18 cellular contexts compared by ENCODE assay signal in the genomic region with DNA sequence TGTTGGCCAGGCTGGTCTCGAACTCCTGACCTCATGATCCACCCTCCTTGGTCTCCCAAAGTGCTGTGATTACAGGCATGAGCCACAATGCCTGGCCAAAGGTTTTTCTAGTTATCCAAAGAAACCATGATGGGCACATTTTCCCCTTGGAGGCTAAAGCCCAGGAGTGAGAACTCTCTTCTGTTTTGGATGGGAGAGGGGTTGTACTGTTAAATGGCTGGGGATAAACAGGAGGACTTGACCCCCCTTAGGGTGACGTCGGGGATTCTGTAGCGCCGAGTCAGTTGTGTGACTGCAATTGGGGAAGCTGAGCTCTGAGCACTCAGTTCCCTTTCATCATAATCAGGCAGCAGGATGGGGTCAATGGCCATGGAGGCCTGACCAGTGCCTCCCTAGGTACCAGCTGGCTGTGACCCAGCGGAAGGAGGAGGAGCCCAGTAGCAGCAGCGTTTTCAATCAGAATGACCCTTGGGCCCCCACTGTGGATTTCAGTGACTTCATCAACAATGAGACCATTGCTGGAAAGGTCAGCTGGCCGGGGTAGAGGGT. TPM values are rescaled to one million over a fixed set of nuclear protein-coding genes. Genes with fewer than 3 reads are reported as not detected.
DNase-seq lines count a peak whose midpoint lies in the region; ATAC-seq, FAIRE-seq and TF ChIP-seq lines count a peak whose summit lies in the region.
"Had no signal": no experiment of that assay in that cellular context is flagged by ENCODE, and none has a peak within 500 bp of the region (broad histone marks: within the 10 kb centered on the region; RNA-seq: fewer than 3 reads in every experiment).

No MANE protein-coding gene starts in this region.

- POLR2A ChIA-PET in HepG2 (lab: Yijun Ruan, JAX): interaction anchor here (0.9 to 4.1 kb wide), 9 partner anchors 9 to 143 kb away, joined by 3 to 36 read pairs (median 8); a partner anchor contains a TSS

- no TSS peak for BruUV-seq in HepG2 (replicated peaks; lab: Mats Ljungman, UMichigan)

- ATAC-seq in HepG2 (peak; percentile 60), thoracic aorta (ENCODE audit: insufficient number of reproducible peaks, low FRiP score, low read depth) (no peak), GM21619 (IDR thresholded peaks at IDR 0.05; ENCODE audit: unreplicated experiment) (no peak), HG03039 (IDR thresholded peaks at IDR 0.05; ENCODE audit: unreplicated experiment) (no peak)
- ATAC-seq: A549, HCT116, K562 had no signal

- H3K27ac ChIP-seq in HepG2 (ENCODE audit: extremely low read length, insufficient read depth, low read length) (peak overlapping the region; percentile 77), neutrophil (peak overlapping the region; percentile 44), thoracic aorta (peak overlapping the region; percentile 96)
- H3K27ac ChIP-seq: A549, C4-2B had no signal

- H4K20me1 ChIP-seq in HepG2 (ENCODE audit: insufficient read depth, low read length): no peaks in the 10 kb centered on the region

- H3K9ac ChIP-seq in adipocyte (ENCODE audit: low read length) (peak overlapping the region; percentile 90), HepG2 (ENCODE audit: insufficient read depth, low read depth, low read length) (peak overlapping the region; percentile 58)

- peaks cover 10% of the 10 kb centered on the region for H3K79me2 ChIP-seq in HepG2 (ENCODE audit: insufficient read depth, low read length)

- H3K4me3 ChIP-seq in adipocyte (ENCODE audit: low read length) (peak overlapping the region; percentile 87), HepG2 (replicated peaks in 1 of 3; ENCODE audit: insufficient read depth in 1 of 3, low read depth in 2 of 3, low read length in 3 of 3) (peak overlapping the region; percentile 20 to 71 (median 27)), neutrophil (ENCODE audit: low read depth in 1 of 2, low read length in 1 of 2) (no peak overlapping the region), thoracic aorta (peak overlapping the region; percentile 77)
- H3K4me3 ChIP-seq: A549, K562 had no signal

- no peaks in the 10 kb centered on the region for H3K27me3 ChIP-seq in adipocyte (replicated peaks; ENCODE audit: control insufficient read depth, insufficient read depth, low read length)
- H3K27me3 ChIP-seq in HepG2 (ENCODE audit: control insufficient read depth in 1 of 2, insufficient read depth in 2 of 2, low read length in 2 of 2): no peaks in the 10 kb centered on the region
- H3K27me3 ChIP-seq in neutrophil: no peaks in the 10 kb centered on the region
- H3K27me3 ChIP-seq in thoracic aorta (replicated peaks; ENCODE audit: insufficient read depth): no peaks in the 10 kb centered on the region

- FAIRE-seq in HepG2 (lab: Jason Lieb, UNC): peak; percentile 80
- FAIRE-seq: A549, K562 had no signal

- 18% methylated on average over 8 of the region's 8 CpGs for WGBS in HepG2 (ENCODE audit: low lambda C conversion rate)

- peak overlapping the region; percentile 80 for H3K4me2 ChIP-seq in HepG2 (ENCODE audit: low read depth, low read length)
- H3K4me2 ChIP-seq: A549 had no signal

- H2AFZ ChIP-seq in HepG2 (ENCODE audit: low read length): no peak overlapping the region

- H3K4me1 ChIP-seq in adipocyte (ENCODE audit: control insufficient read depth, insufficient read depth, low read length): peaks cover 25% of the 10 kb centered on the region
- H3K4me1 ChIP-seq in HepG2 (ENCODE audit: insufficient read depth, low read length): peaks cover 68% of the 10 kb centered on the region
- peaks cover 8 to 11% of the 10 kb centered on the region in 2 experiments for H3K4me1 ChIP-seq in neutrophil (ENCODE audit: control insufficient read depth in 1 of 2, insufficient read depth in 1 of 2, low read depth in 1 of 2, low read length in 1 of 2)
- peaks cover 6 to 54% of the 10 kb centered on the region in 2 donors for H3K4me1 ChIP-seq in thoracic aorta (ENCODE audit: control insufficient read depth in 1 of 2, low read depth in 2 of 2)
- H3K4me1 ChIP-seq: A549 had no signal

- intact Hi-C loops in HepG2 (cut with micrococcal nuclease; ENCODE audit: unreplicated experiment): no loop called here

- 0 out of 2 replicates have a peak, but pooled peaks have one; percentile 7 for TF ChIP-seq CTCF in HepG2 (CRISPR knock-in tag; IDR thresholded peaks at IDR 0.05)
- no peak for TF ChIP-seq CTCF in neutrophil (IDR thresholded peaks at IDR 0.05)
- no peak for TF ChIP-seq CTCF in thoracic aorta (IDR thresholded peaks at IDR 0.05)

- CTCF ChIA-PET in HepG2 (lab: Yijun Ruan, JAX; ENCODE audit: low intra/inter-chr PET ratio, low total read pairs): interaction anchor here (1.0 kb wide), 1 partner anchor 82 kb away, joined by 3 read pairs; no protein-coding TSS in a partner anchor

- H3K36me3 ChIP-seq in adipocyte (ENCODE audit: control insufficient read depth, insufficient read depth, low read length, severe bottlenecking) (peaks cover 54% of the 10 kb centered on the region), HepG2 (replicated peaks in 1 of 2; ENCODE audit: control insufficient read depth in 1 of 2, insufficient read depth in 2 of 2, low read length in 2 of 2) (no peaks in the 10 kb centered on the region; a peak in 1 of 5 replicates), neutrophil (no peaks in the 10 kb centered on the region), thoracic aorta (no peaks in the 10 kb centered on the region)

- TF ChIP-seq RAD21 in HepG2 (CRISPR knock-in tag; IDR thresholded peaks at IDR 0.05): no peak

- DNase-seq in adipocyte (ENCODE audit: low read depth) (no peak), HepG2 (ENCODE audit: low spot score) (peak; percentile 65), thoracic aorta (ENCODE audit: low spot score) (no peak), GDM1 (lab: John Stamatoyannopoulos, UW) (no peak)
- DNase-seq in activated T-cell treated with anti-CD3 and anti-CD28 coated beads, Interleukin-2, amount 50 U/mL, for 1 hour: no peak
- DNase-seq: Calu3, NCI-H146, NCI-H2081, NCI-H748 treated with DMSO at 0.1 percent for 48 hours, SIG-M5 had no signal

- TF ChIP-seq EP300 in HepG2 (IDR thresholded peaks at IDR 0.05; ENCODE audit: low read depth in 2 of 2, low read length in 2 of 2) (no peak), HepG2 (CRISPR knock-in tag; IDR thresholded peaks at IDR 0.05; ENCODE audit: borderline replicate concordance) (no peak)

- in situ Hi-C loops in HepG2 (cut with HindIII; ENCODE audit: extremely low pct_ligation_motif_present, low pct_unique_long_range_greater_than_20kb): no loop called here

- peak in 1 of 2 experiments; percentile 39; a peak in 1 of 4 replicates for TF ChIP-seq POLR2A in HepG2 (IDR thresholded peaks at IDR 0.05; ENCODE audit: insufficient read depth in 1 of 2, low read depth in 2 of 2, low read length in 2 of 2)

- H3K9me3 ChIP-seq in adipocyte (ENCODE audit: control insufficient read depth, low read length) (no peaks in the 10 kb centered on the region), HepG2 (ENCODE audit: low read length) (no peaks in the 10 kb centered on the region), neutrophil (no peaks in the 10 kb centered on the region), thoracic aorta (no peaks in the 10 kb centered on the region)
- H3K9me3 ChIP-seq: A549 had no signal

RNA-seq across cellular contexts. Expression of a gene that starts 4.1 kb away (rescaled TPM):
- total RNA-seq in HepG2 (2016; rRNA removed; fragmentation: Illumina TruSeq; extraction: Trizol) (8.7 and 10.4 TPM in 2 replicates), thoracic aorta (100 to 1,000 TPM; 117 to 146 TPM)
- total RNA-seq in HepG2 (2016; cell fraction: cytosol; rRNA removed; fragmentation: Illumina TruSeq; extraction: Trizol; ENCODE audit: low read depth): 1.1 and 1.3 TPM in 2 replicates
- 8.4 and 9.5 TPM in 2 replicates for total RNA-seq in HepG2 (2016; cell fraction: insoluble cytoplasmic fraction; rRNA removed; fragmentation: Illumina TruSeq; extraction: Trizol)
- 5.2 and 5.4 TPM in 2 replicates for total RNA-seq in HepG2 (2016; cell fraction: membrane; rRNA removed; fragmentation: Illumina TruSeq; extraction: Trizol)
- 5.4 and 5.6 TPM in 2 replicates for total RNA-seq in HepG2 (2016; cell fraction: nucleus; rRNA removed; fragmentation: Illumina TruSeq; extraction: Trizol)
- 51.7 and 61.0 TPM in 2 replicates for polyA plus RNA-seq in HepG2 (2011; rRNA removed)
- 41.8 and 51.7 TPM in 2 replicates for polyA plus RNA-seq in HepG2 (2011; cell fraction: cytosol; rRNA removed)
- 46.4 and 56.2 TPM in 2 replicates for polyA plus RNA-seq in HepG2 (2011; cell fraction: nucleus; rRNA removed)
- 44.7 and 61.7 TPM in 2 replicates for polyA plus RNA-seq in HepG2 (2012)
- 2.7 and 3.3 TPM in 2 replicates for polyA plus RNA-seq in HepG2 (2016; cell fraction: cytosol; fragmentation: Illumina TruSeq; extraction: Trizol; ENCODE audit: low read depth)
- polyA plus RNA-seq in HepG2 (2016; cell fraction: insoluble cytoplasmic fraction; fragmentation: Illumina TruSeq; extraction: Trizol; ENCODE audit: low read depth): 21.1 and 22.0 TPM in 2 replicates
- polyA plus RNA-seq in HepG2 (2016; cell fraction: membrane; fragmentation: Illumina TruSeq; extraction: Trizol; ENCODE audit: low read depth): 6.6 and 6.7 TPM in 2 replicates
- 18.7 and 18.9 TPM in 2 replicates for polyA plus RNA-seq in HepG2 (2016; cell fraction: nucleus; fragmentation: Illumina TruSeq; extraction: Trizol; ENCODE audit: insufficient read depth, low read depth)
- 0.51 and 56.5 TPM in 2 replicates for polyA minus RNA-seq in HepG2 (2011; rRNA and poly(A)+ RNA removed; ENCODE audit: low replicate concordance)
- 13.8 and 20.0 TPM in 2 replicates for polyA minus RNA-seq in HepG2 (2011; cell fraction: cytosol; rRNA and poly(A)+ RNA removed)
- 11.6 and 18.6 TPM in 2 replicates for polyA minus RNA-seq in HepG2 (2011; cell fraction: nucleus; rRNA and poly(A)+ RNA removed)

RNA-seq across cellular contexts. Expression of a gene that starts 10.7 kb away (rescaled TPM):
- 0.55 and 1.2 TPM in 2 replicates for total RNA-seq in HepG2 (2016; rRNA removed; fragmentation: Illumina TruSeq; extraction: Trizol)
- total RNA-seq in HepG2 (2016; cell fraction: cytosol; rRNA removed; fragmentation: Illumina TruSeq; extraction: Trizol; ENCODE audit: low read depth): not detected in 2 replicates
- total RNA-seq in HepG2 (2016; cell fraction: insoluble cytoplasmic fraction; rRNA removed; fragmentation: Illumina TruSeq; extraction: Trizol): 0.30 and 1.3 TPM in 2 replicates
- total RNA-seq in HepG2 (2016; cell fraction: membrane; rRNA removed; fragmentation: Illumina TruSeq; extraction: Trizol): 0.31 and 0.38 TPM in 2 replicates
- total RNA-seq in HepG2 (2016; cell fraction: nucleus; rRNA removed; fragmentation: Illumina TruSeq; extraction: Trizol): 2.2 and 3.5 TPM in 2 replicates
- 3.3 and 5.1 TPM in 2 replicates for polyA plus RNA-seq in HepG2 (2011; rRNA removed)
- 1.7 TPM in 2 replicates for polyA plus RNA-seq in HepG2 (2011; cell fraction: cytosol; rRNA removed)
- 21.9 and 26.2 TPM in 2 replicates for polyA plus RNA-seq in HepG2 (2011; cell fraction: nucleus; rRNA removed)
- polyA plus RNA-seq in HepG2 (2012): 2.7 and 9.2 TPM in 2 replicates
- 0.10 and 0.19 TPM in 2 replicates for polyA plus RNA-seq in HepG2 (2016; cell fraction: cytosol; fragmentation: Illumina TruSeq; extraction: Trizol; ENCODE audit: low read depth)
- polyA plus RNA-seq in HepG2 (2016; cell fraction: insoluble cytoplasmic fraction; fragmentation: Illumina TruSeq; extraction: Trizol; ENCODE audit: low read depth): 0.66 and 0.95 TPM in 2 replicates
- polyA plus RNA-seq in HepG2 (2016; cell fraction: membrane; fragmentation: Illumina TruSeq; extraction: Trizol; ENCODE audit: low read depth): 0.24 and 0.30 TPM in 2 replicates
- 5.9 and 6.2 TPM in 2 replicates for polyA plus RNA-seq in HepG2 (2016; cell fraction: nucleus; fragmentation: Illumina TruSeq; extraction: Trizol; ENCODE audit: insufficient read depth, low read depth)
- 5.1 and 5.5 TPM in 2 replicates for polyA minus RNA-seq in HepG2 (2011; rRNA and poly(A)+ RNA removed; ENCODE audit: low replicate concordance)
- polyA minus RNA-seq in HepG2 (2011; cell fraction: cytosol; rRNA and poly(A)+ RNA removed): 0.26 and 0.59 TPM in 2 replicates
- 9.8 and 10.3 TPM in 2 replicates for polyA minus RNA-seq in HepG2 (2011; cell fraction: nucleus; rRNA and poly(A)+ RNA removed)
- 1 to 10 TPM in 1 of 2 donors, under 1 TPM in 1; 0.68 to 2.8 TPM for total RNA-seq in thoracic aorta

RNA-seq across cellular contexts. Expression of a gene that starts 21.9 kb away (rescaled TPM):
- total RNA-seq in HepG2 (2016; rRNA removed; fragmentation: Illumina TruSeq; extraction: Trizol) (135 and 202 TPM in 2 replicates), thoracic aorta (10 to 100 TPM; 41.2 to 82.5 TPM)
- total RNA-seq in HepG2 (2016; cell fraction: cytosol; rRNA removed; fragmentation: Illumina TruSeq; extraction: Trizol; ENCODE audit: low read depth): 57.2 and 65.9 TPM in 2 replicates
- total RNA-seq in HepG2 (2016; cell fraction: insoluble cytoplasmic fraction; rRNA removed; fragmentation: Illumina TruSeq; extraction: Trizol): 137 and 184 TPM in 2 replicates
- 87.8 and 99.6 TPM in 2 replicates for total RNA-seq in HepG2 (2016; cell fraction: membrane; rRNA removed; fragmentation: Illumina TruSeq; extraction: Trizol)
- total RNA-seq in HepG2 (2016; cell fraction: nucleus; rRNA removed; fragmentation: Illumina TruSeq; extraction: Trizol): 85.8 and 91.0 TPM in 2 replicates
- 61.5 and 66.3 TPM in 2 replicates for polyA plus RNA-seq in HepG2 (2011; rRNA removed)
- polyA plus RNA-seq in HepG2 (2011; cell fraction: cytosol; rRNA removed): 46.2 and 72.9 TPM in 2 replicates
- 54.8 and 72.6 TPM in 2 replicates for polyA plus RNA-seq in HepG2 (2011; cell fraction: nucleus; rRNA removed)
- polyA plus RNA-seq in HepG2 (2012): 70.9 and 82.9 TPM in 2 replicates
- polyA plus RNA-seq in HepG2 (2016; cell fraction: cytosol; fragmentation: Illumina TruSeq; extraction: Trizol; ENCODE audit: low read depth): 40.6 and 52.7 TPM in 2 replicates
- 192 and 233 TPM in 2 replicates for polyA plus RNA-seq in HepG2 (2016; cell fraction: insoluble cytoplasmic fraction; fragmentation: Illumina TruSeq; extraction: Trizol; ENCODE audit: low read depth)
- 79.0 and 86.8 TPM in 2 replicates for polyA plus RNA-seq in HepG2 (2016; cell fraction: membrane; fragmentation: Illumina TruSeq; extraction: Trizol; ENCODE audit: low read depth)
- 115 and 117 TPM in 2 replicates for polyA plus RNA-seq in HepG2 (2016; cell fraction: nucleus; fragmentation: Illumina TruSeq; extraction: Trizol; ENCODE audit: insufficient read depth, low read depth)
- 45.3 and 91.4 TPM in 2 replicates for polyA minus RNA-seq in HepG2 (2011; rRNA and poly(A)+ RNA removed; ENCODE audit: low replicate concordance)
- 33.7 and 38.2 TPM in 2 replicates for polyA minus RNA-seq in HepG2 (2011; cell fraction: cytosol; rRNA and poly(A)+ RNA removed)
- polyA minus RNA-seq in HepG2 (2011; cell fraction: nucleus; rRNA and poly(A)+ RNA removed): 50.2 and 71.4 TPM in 2 replicates

RNA-seq across cellular contexts. Expression of a gene that starts 31.0 kb away (rescaled TPM):
- total RNA-seq in HepG2 (2016; rRNA removed; fragmentation: Illumina TruSeq; extraction: Trizol): 97.2 and 109 TPM in 2 replicates
- total RNA-seq in HepG2 (2016; cell fraction: cytosol; rRNA removed; fragmentation: Illumina TruSeq; extraction: Trizol; ENCODE audit: low read depth): 55.5 and 62.2 TPM in 2 replicates
- total RNA-seq in HepG2 (2016; cell fraction: insoluble cytoplasmic fraction; rRNA removed; fragmentation: Illumina TruSeq; extraction: Trizol): 93.4 and 107 TPM in 2 replicates
- total RNA-seq in HepG2 (2016; cell fraction: membrane; rRNA removed; fragmentation: Illumina TruSeq; extraction: Trizol): 110 and 130 TPM in 2 replicates
- total RNA-seq in HepG2 (2016; cell fraction: nucleus; rRNA removed; fragmentation: Illumina TruSeq; extraction: Trizol): 64.5 and 67.5 TPM in 2 replicates
- polyA plus RNA-seq in HepG2 (2011; rRNA removed): 77.1 and 82.1 TPM in 2 replicates
- 56.9 and 59.6 TPM in 2 replicates for polyA plus RNA-seq in HepG2 (2011; cell fraction: cytosol; rRNA removed)
- polyA plus RNA-seq in HepG2 (2011; cell fraction: nucleus; rRNA removed): 82.7 and 86.2 TPM in 2 replicates
- polyA plus RNA-seq in HepG2 (2012): 71.0 and 75.9 TPM in 2 replicates
- 51.4 and 75.4 TPM in 2 replicates for polyA plus RNA-seq in HepG2 (2016; cell fraction: cytosol; fragmentation: Illumina TruSeq; extraction: Trizol; ENCODE audit: low read depth)
- polyA plus RNA-seq in HepG2 (2016; cell fraction: insoluble cytoplasmic fraction; fragmentation: Illumina TruSeq; extraction: Trizol; ENCODE audit: low read depth): 112 and 124 TPM in 2 replicates
- 93.2 and 107 TPM in 2 replicates for polyA plus RNA-seq in HepG2 (2016; cell fraction: membrane; fragmentation: Illumina TruSeq; extraction: Trizol; ENCODE audit: low read depth)
- polyA plus RNA-seq in HepG2 (2016; cell fraction: nucleus; fragmentation: Illumina TruSeq; extraction: Trizol; ENCODE audit: insufficient read depth, low read depth): 109 and 113 TPM in 2 replicates
- polyA minus RNA-seq in HepG2 (2011; rRNA and poly(A)+ RNA removed; ENCODE audit: low replicate concordance): 64.5 and 76.4 TPM in 2 replicates
- 28.1 and 41.1 TPM in 2 replicates for polyA minus RNA-seq in HepG2 (2011; cell fraction: cytosol; rRNA and poly(A)+ RNA removed)
- 93.6 and 112 TPM in 2 replicates for polyA minus RNA-seq in HepG2 (2011; cell fraction: nucleus; rRNA and poly(A)+ RNA removed)
- 100 to 1,000 TPM in 1 of 2 donors, 10 to 100 TPM in 1; 99.6 to 122 TPM for total RNA-seq in thoracic aorta

RNA-seq across cellular contexts. Expression of a gene that starts 45.5 kb away (rescaled TPM):
- total RNA-seq in HepG2 (2016; rRNA removed; fragmentation: Illumina TruSeq; extraction: Trizol): 0.56 and 1.7 TPM in 2 replicates
- total RNA-seq in HepG2 (2016; cell fraction: cytosol; rRNA removed; fragmentation: Illumina TruSeq; extraction: Trizol; ENCODE audit: low read depth): 0.30 and 0.35 TPM in 2 replicates
- 0.91 and 1.3 TPM in 2 replicates for total RNA-seq in HepG2 (2016; cell fraction: insoluble cytoplasmic fraction; rRNA removed; fragmentation: Illumina TruSeq; extraction: Trizol)
- total RNA-seq in HepG2 (2016; cell fraction: membrane; rRNA removed; fragmentation: Illumina TruSeq; extraction: Trizol): 0.71 and 1.1 TPM in 2 replicates
- 2.2 and 2.5 TPM in 2 replicates for total RNA-seq in HepG2 (2016; cell fraction: nucleus; rRNA removed; fragmentation: Illumina TruSeq; extraction: Trizol)
- 37.9 and 127 TPM in 2 replicates for polyA plus RNA-seq in HepG2 (2011; rRNA removed)
- 22.5 and 89.8 TPM in 2 replicates for polyA plus RNA-seq in HepG2 (2011; cell fraction: cytosol; rRNA removed)
- polyA plus RNA-seq in HepG2 (2011; cell fraction: nucleus; rRNA removed): 18.2 and 57.3 TPM in 2 replicates
- 278 and 494 TPM in 2 replicates for polyA plus RNA-seq in HepG2 (2012)
- polyA plus RNA-seq in HepG2 (2016; cell fraction: cytosol; fragmentation: Illumina TruSeq; extraction: Trizol; ENCODE audit: low read depth): 0.17 and 0.19 TPM in 2 replicates
- 0.60 and 0.89 TPM in 2 replicates for polyA plus RNA-seq in HepG2 (2016; cell fraction: insoluble cytoplasmic fraction; fragmentation: Illumina TruSeq; extraction: Trizol; ENCODE audit: low read depth)
- polyA plus RNA-seq in HepG2 (2016; cell fraction: membrane; fragmentation: Illumina TruSeq; extraction: Trizol; ENCODE audit: low read depth): 0.27 and 0.36 TPM in 2 replicates
- 1.3 and 1.4 TPM in 2 replicates for polyA plus RNA-seq in HepG2 (2016; cell fraction: nucleus; fragmentation: Illumina TruSeq; extraction: Trizol; ENCODE audit: insufficient read depth, low read depth)
- polyA minus RNA-seq in HepG2 (2011; rRNA and poly(A)+ RNA removed; ENCODE audit: low replicate concordance): 0.30 and 160 TPM in 2 replicates
- 49.4 and 178 TPM in 2 replicates for polyA minus RNA-seq in HepG2 (2011; cell fraction: cytosol; rRNA and poly(A)+ RNA removed)
- polyA minus RNA-seq in HepG2 (2011; cell fraction: nucleus; rRNA and poly(A)+ RNA removed): 35.3 and 157 TPM in 2 replicates
- not detected for total RNA-seq in thoracic aorta
- total RNA-seq: Calu3, K562, NCI-H460 had no signal
- polyA plus RNA-seq: A549, K562 had no signal

Comparison
In these comparisons a context has a peak if more than half of its experiments do, and no peak if none do; other contexts are left out.
1. H3K4me3 ChIP-seq: peak in adipocyte (single experiment), HepG2 (3 of 3) and thoracic aorta (single experiment); none in neutrophil (0 of 2).
2. H3K27ac ChIP-seq: peak in every context shown above with its lines; median percentile 96 in thoracic aorta; 77 in HepG2; 44 in neutrophil.
3. RNA of a gene that starts 4.1 kb away (total RNA-seq): 117 to 146 TPM in thoracic aorta; 1.1 to 10.4 TPM in HepG2; every median in the first group is over 10 times any median in the second.